22 cellular contexts compared by ENCODE assay signal in the genomic region with DNA sequence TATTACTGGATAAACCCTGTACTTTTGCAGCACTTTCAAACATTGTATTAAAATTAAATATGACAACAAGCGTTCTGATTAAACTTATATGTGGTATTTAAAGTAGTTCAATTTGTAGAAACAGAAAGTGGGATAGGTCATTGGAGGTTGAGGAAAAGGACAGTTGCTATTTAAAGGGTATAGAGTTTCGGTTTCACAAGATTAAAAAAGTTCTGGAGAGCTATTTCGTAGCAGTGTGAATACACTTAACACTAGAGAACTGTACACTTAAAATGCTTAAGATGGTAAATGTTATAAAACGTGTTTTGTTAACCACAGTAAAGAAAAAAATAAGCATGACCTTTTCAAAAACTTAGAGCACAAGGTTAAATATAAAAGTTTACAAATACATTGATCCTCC.
"Had no signal": no experiment of that assay in that cellular context is flagged by ENCODE, and none has a peak within 500 bp of the region (broad histone marks: within the 10 kb centered on the region; RNA-seq: fewer than 3 reads in every experiment).

No MANE protein-coding gene starts in this region.

- H3K36me3 ChIP-seq: esophagus squamous epithelium, neural progenitor cell, right atrium auricular region, stomach, thyroid gland, vagina had no signal

- H3K4me1 ChIP-seq: parathyroid adenoma, right atrium auricular region, stomach, vagina had no signal

- H3K79me2 ChIP-seq: hepatocyte, parathyroid adenoma had no signal

- H3K27me3 ChIP-seq: esophagus squamous epithelium, hepatocyte, neural progenitor cell, right atrium auricular region, stomach, thyroid gland, vagina had no signal

- DNase-seq: cortex of kidney; effector memory CD8-positive, alpha-beta T cell; erythroblast; esophagus squamous epithelium; foreskin melanocyte; kidney; mesendoderm; midbrain; naive thymus-derived CD4-positive, alpha-beta T cell; stimulated activated CD4-positive, alpha-beta T cell treated with anti-CD3 and anti-CD28 coated beads, Interleukin-2, amount 100 ng/mL, for 24 hours; stimulated activated CD4-positive, alpha-beta T cell treated with anti-CD3 and anti-CD28 coated beads, Interleukin-4, amount 100 ng/mL, for 24 hours; stimulated activated naive CD4-positive, alpha-beta T cell treated with Interleukin-2 at 50 U/mL for 16 hours; stomach; thyroid gland; trophoblast cell had no signal

- H3K27ac ChIP-seq: esophagus squamous epithelium, neural progenitor cell, parathyroid adenoma, right atrium auricular region, stomach, vagina had no signal

- H3K4me3 ChIP-seq: esophagus squamous epithelium, hepatocyte, neural progenitor cell, right atrium auricular region, stomach, thyroid gland, vagina had no signal

- H3K9ac ChIP-seq: neural progenitor cell, parathyroid adenoma had no signal

- ATAC-seq: effector memory CD8-positive, alpha-beta T cell; naive thymus-derived CD4-positive, alpha-beta T cell; sciatic nerve; stimulated activated effector memory CD8-positive, alpha-beta T cell treated with anti-CD3 and anti-CD28 coated beads, Interleukin-12 subunit alpha, Interleukin-12 subunit beta, amount 100 ng/mL, for 72 hours had no signal

- H3K4me2 ChIP-seq: hepatocyte, neural progenitor cell had no signal

- H2AFZ ChIP-seq: hepatocyte, neural progenitor cell, parathyroid adenoma had no signal

- H3K9me3 ChIP-seq: esophagus squamous epithelium, right atrium auricular region, stomach, thyroid gland, vagina had no signal
